Comparison of ENCODE assay signal across 8 cellular contexts in the genomic region with DNA sequence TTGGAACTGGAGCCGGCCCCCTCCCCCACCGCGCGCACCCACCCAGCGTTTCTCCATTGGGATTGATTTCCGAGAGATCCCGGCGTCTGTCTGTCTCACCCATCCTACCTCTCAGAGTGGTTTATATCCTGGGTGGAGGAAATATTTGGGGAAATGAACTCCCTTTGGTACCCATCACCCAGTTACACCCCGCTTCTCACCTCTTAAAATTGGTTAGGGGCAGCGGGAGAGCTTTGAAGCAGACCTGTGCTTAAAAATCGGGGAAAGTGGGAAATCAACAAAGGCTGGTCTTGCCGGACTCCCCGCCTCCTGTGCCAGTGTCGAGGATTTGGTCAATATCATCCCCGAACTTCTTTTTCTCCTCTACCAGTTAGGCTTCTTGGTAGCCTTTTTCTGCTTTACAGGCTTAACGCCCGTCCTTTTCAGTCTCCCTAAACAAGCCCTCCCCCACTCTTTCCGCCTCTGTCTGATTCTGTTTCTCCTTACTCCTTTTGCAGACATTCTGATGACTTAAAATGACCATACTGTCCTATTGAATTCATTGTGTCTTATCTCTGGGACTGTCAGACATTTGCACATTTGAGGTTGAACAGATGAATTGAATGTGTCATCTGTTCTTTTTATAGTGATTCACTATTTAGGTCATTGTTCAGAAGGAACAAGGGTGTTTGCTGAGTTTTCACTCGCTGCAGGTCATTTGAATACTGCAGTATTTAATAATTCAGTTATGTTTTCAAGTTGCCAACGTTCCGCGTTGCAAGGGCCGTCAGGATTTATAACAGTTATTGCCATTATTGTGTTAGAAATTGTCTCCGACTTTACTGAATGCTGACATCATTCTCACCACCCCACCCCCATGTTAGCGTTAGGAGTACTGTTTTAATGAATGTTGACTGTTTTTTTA. TPM values are rescaled to one million over a fixed set of nuclear protein-coding genes. Genes with fewer than 3 reads are reported as not detected.
DNase-seq lines count a peak whose midpoint lies in the region; ATAC-seq and TF ChIP-seq lines count a peak whose summit lies in the region.

No MANE protein-coding gene starts in this region.

- H3K36me3 ChIP-seq in MM.1S (replicated peaks; ENCODE audit: insufficient read depth, low read length) (no peaks in the 10 kb centered on the region), upper lobe of right lung (no peaks in the 10 kb centered on the region)

- peak; percentile 15 for ATAC-seq in GM19452 (IDR thresholded peaks at IDR 0.05; ENCODE audit: unreplicated experiment)
- ATAC-seq in WTC11, result peak; percentile 1; the same call in 1 of the 2 replicates
- no peak for ATAC-seq in upper lobe of right lung

- peaks cover 39% of the 10 kb centered on the region for H3K36me3 Mint-ChIP-seq in Calu3 (ENCODE audit: insufficient read depth, unreplicated experiment)
- H3K36me3 Mint-ChIP-seq in WTC11, result no peaks in the 10 kb centered on the region

- H3K27ac ChIP-seq in MM.1S (ENCODE audit: low read length), result peak overlapping the region; percentile 65
- H3K27ac ChIP-seq in upper lobe of right lung, result peak overlapping the region; percentile 96

- H3K9me3 Mint-ChIP-seq in Calu3 (ENCODE audit: low read depth, unreplicated experiment) (no peaks in the 10 kb centered on the region), WTC11 (no peaks in the 10 kb centered on the region)

- H4K20me1 ChIP-seq in MM.1S (ENCODE audit: insufficient read depth, low read length), result no peaks in the 10 kb centered on the region; the same call in 1 of the 2 replicates

- H3K4me3 ChIP-seq in MM.1S (ENCODE audit: low read length) (peak overlapping the region; percentile 94), epithelial cell of proximal tubule (ENCODE audit: low read depth, low read length) (peak overlapping the region; percentile 89), mononuclear cell (ENCODE audit: low read length) (peak overlapping the region; percentile 72), upper lobe of right lung (peak overlapping the region; percentile 73)

- H3K4me3 Mint-ChIP-seq in Calu3 (ENCODE audit: low read depth, unreplicated experiment) (peak overlapping the region; percentile 78), WTC11 (peak overlapping the region; percentile 82)

- DNase-seq in Calu3 (peak; percentile 51), MM.1S (peak; percentile 36), WTC11 (ENCODE audit: low spot score) (no peak), epithelial cell of proximal tubule (ENCODE audit: low read depth) (no peak), upper lobe of right lung (no peak)
- no peak for DNase-seq in activated effector memory CD4-positive, alpha-beta T cell treated with Interleukin-2 at 50 U/mL for 16 hours

- intact Hi-C loops in Calu3 (cut with micrococcal nuclease; ENCODE audit: unreplicated experiment), result loop anchor here (5.0 kb wide), 1 partner anchor 52 kb away; no protein-coding TSS in a partner anchor
- intact Hi-C loops in upper lobe of right lung (cut with DNase I), result no loop called here

- H3K27me3 Mint-ChIP-seq in Calu3 (ENCODE audit: unreplicated experiment) (no peaks in the 10 kb centered on the region), WTC11 (ENCODE audit: low read depth) (no peaks in the 10 kb centered on the region)

- H3K9me3 ChIP-seq in MM.1S (replicated peaks; ENCODE audit: insufficient read depth, low read length) (no peaks in the 10 kb centered on the region), mononuclear cell (ENCODE audit: low read depth, low read length) (no peaks in the 10 kb centered on the region), upper lobe of right lung (no peaks in the 10 kb centered on the region)

- POLR2A ChIA-PET in WTC11 (lab: Charles Lee), result interaction anchor here (1.1 to 2.1 kb wide), 3 partner anchors 15 to 166 kb away, joined by 3 to 16 read pairs (median 3); partner anchors contain the start of gene ZC3H15

- peak overlapping the region; percentile 65 for H3K4me2 ChIP-seq in MM.1S (ENCODE audit: low read depth, low read length)

- H3K27ac Mint-ChIP-seq in Calu3 (ENCODE audit: unreplicated experiment), result peak overlapping the region; percentile 63
- peak overlapping the region; percentile 62 for H3K27ac Mint-ChIP-seq in WTC11

- BruUV-seq in Calu3 (replicated peaks; lab: Mats Ljungman, UMichigan), result TSS peak; percentile 33

- peak overlapping the region; percentile 99 for H2AFZ ChIP-seq in MM.1S (ENCODE audit: low read length)

- no peaks in the 10 kb centered on the region for H3K9me2 ChIP-seq in MM.1S (replicated peaks; ENCODE audit: insufficient read depth, low read length)

- no peak for TF ChIP-seq CTCF in Calu3 (IDR thresholded peaks at IDR 0.05; ENCODE audit: unreplicated experiment)
- no peak for TF ChIP-seq CTCF in MM.1S (IDR thresholded peaks at IDR 0.05; ENCODE audit: low read length)
- no peak for TF ChIP-seq CTCF in WTC11 (IDR thresholded peaks at IDR 0.05)
- TF ChIP-seq CTCF in epithelial cell of proximal tubule (conservative IDR thresholded peaks at IDR 0.05; ENCODE audit: low read depth, low read length), result no peak
- TF ChIP-seq CTCF in upper lobe of right lung (IDR thresholded peaks at IDR 0.05), result no peak

- H3K79me2 ChIP-seq in MM.1S (ENCODE audit: low read length), result peaks cover 53% of the 10 kb centered on the region

- CTCF ChIA-PET in Calu3 (lab: Charles Lee) (interaction anchor here (1.5 to 1.7 kb wide), 2 partner anchors 15 to 36 kb away, joined by 4 to 8 read pairs; no protein-coding TSS in a partner anchor), WTC11 (lab: Charles Lee) (interaction anchor here (1.2 to 2.5 kb wide), 3 partner anchors 10 to 190 kb away, joined by 3 to 9 read pairs (median 4); no protein-coding TSS in a partner anchor)

- H3K4me1 ChIP-seq in MM.1S (ENCODE audit: low read length), result peaks cover 8% of the 10 kb centered on the region; the same call in 1 of the 2 replicates
- peaks cover 18% of the 10 kb centered on the region for H3K4me1 ChIP-seq in mononuclear cell (ENCODE audit: insufficient read depth, low read length)
- H3K4me1 ChIP-seq in upper lobe of right lung, result peaks cover 42% of the 10 kb centered on the region

- peak overlapping the region; percentile 76 for H3K9ac ChIP-seq in MM.1S (ENCODE audit: low read length)

- H3K4me1 Mint-ChIP-seq in Calu3 (ENCODE audit: low read depth, unreplicated experiment) (peaks cover 37% of the 10 kb centered on the region), WTC11 (peaks cover 37% of the 10 kb centered on the region)

- peaks cover 14% of the 10 kb centered on the region; the same call in 1 of the 2 replicates for H3F3A ChIP-seq in MM.1S (ENCODE audit: insufficient read depth, low read length)

- no peaks in the 10 kb centered on the region for H3K27me3 ChIP-seq in MM.1S (replicated peaks; ENCODE audit: insufficient read depth, low read length)
- no peaks in the 10 kb centered on the region for H3K27me3 ChIP-seq in mononuclear cell (ENCODE audit: insufficient read depth, low read length)
- no peaks in the 10 kb centered on the region for H3K27me3 ChIP-seq in upper lobe of right lung

TF ChIP-seq in WTC11, 78 proteins besides CTCF, POLR2A, EP300 and RAD21:
- TF ChIP-seq NFYB (CRISPR knock-in tag; conservative IDR thresholded peaks at IDR 0.05; ENCODE audit: low read depth) (no peak), TEAD4 (CRISPR knock-in tag; IDR thresholded peaks at IDR 0.05) (no peak), ZNF232 (CRISPR knock-in tag; IDR thresholded peaks at IDR 0.05) (no peak)
- TF ChIP-seq, protein P1, sequence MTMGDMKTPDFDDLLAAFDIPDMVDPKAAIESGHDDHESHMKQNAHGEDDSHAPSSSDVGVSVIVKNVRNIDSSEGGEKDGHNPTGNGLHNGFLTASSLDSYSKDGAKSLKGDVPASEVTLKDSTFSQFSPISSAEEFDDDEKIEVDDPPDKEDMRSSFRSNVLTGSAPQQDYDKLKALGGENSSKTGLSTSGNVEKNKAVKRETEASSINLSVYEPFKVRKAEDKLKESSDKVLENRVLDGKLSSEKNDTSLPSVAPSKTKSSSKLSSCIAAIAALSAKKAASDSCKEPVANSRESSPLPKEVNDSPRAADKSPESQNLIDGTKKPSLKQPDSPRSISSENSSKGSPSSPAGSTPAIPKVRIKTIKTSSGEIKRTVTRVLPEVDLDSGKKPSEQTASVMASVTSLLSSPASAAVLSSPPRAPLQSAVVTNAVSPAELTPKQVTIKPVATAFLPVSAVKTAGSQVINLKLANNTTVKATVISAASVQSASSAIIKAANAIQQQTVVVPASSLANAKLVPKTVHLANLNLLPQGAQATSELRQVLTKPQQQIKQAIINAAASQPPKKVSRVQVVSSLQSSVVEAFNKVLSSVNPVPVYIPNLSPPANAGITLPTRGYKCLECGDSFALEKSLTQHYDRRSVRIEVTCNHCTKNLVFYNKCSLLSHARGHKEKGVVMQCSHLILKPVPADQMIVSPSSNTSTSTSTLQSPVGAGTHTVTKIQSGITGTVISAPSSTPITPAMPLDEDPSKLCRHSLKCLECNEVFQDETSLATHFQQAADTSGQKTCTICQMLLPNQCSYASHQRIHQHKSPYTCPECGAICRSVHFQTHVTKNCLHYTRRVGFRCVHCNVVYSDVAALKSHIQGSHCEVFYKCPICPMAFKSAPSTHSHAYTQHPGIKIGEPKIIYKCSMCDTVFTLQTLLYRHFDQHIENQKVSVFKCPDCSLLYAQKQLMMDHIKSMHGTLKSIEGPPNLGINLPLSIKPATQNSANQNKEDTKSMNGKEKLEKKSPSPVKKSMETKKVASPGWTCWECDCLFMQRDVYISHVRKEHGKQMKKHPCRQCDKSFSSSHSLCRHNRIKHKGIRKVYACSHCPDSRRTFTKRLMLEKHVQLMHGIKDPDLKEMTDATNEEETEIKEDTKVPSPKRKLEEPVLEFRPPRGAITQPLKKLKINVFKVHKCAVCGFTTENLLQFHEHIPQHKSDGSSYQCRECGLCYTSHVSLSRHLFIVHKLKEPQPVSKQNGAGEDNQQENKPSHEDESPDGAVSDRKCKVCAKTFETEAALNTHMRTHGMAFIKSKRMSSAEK (CRISPR knock-in tag; IDR thresholded peaks at IDR 0.05; ENCODE audit: borderline replicate concordance), result no peak
- TF ChIP-seq, protein P2, sequence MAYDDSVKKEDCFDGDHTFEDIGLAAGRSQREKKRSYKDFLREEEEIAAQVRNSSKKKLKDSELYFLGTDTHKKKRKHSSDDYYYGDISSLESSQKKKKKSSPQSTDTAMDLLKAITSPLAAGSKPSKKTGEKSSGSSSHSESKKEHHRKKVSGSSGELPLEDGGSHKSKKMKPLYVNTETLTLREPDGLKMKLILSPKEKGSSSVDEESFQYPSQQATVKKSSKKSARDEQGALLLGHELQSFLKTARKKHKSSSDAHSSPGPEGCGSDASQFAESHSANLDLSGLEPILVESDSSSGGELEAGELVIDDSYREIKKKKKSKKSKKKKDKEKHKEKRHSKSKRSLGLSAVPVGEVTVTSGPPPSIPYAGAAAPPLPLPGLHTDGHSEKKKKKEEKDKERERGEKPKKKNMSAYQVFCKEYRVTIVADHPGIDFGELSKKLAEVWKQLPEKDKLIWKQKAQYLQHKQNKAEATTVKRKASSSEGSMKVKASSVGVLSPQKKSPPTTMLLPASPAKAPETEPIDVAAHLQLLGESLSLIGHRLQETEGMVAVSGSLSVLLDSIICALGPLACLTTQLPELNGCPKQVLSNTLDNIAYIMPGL (CRISPR knock-in tag; IDR thresholded peaks at IDR 0.05), result no peak

RNA-seq across cellular contexts. Expression of gene ITGAV, which starts 0.9 kb away (rescaled TPM):
- 109 and 146 TPM in 2 replicates for total RNA-seq in Calu3 (2022)
- total RNA-seq in WTC11 (2021), result 26.5 to 30.0 TPM (median 27.7 TPM) in 3 replicates
- total RNA-seq in epithelial cell of proximal tubule, result 98.8 and 135 TPM in 2 replicates
- total RNA-seq in mononuclear cell, result 5.8 TPM
- 67.0 TPM for total RNA-seq in upper lobe of right lung

Comparison
In these comparisons a context has a peak if more than half of its experiments do, and no peak if none do; other contexts are left out.
1. DNase-seq: peak in Calu3 (single experiment) and MM.1S (single experiment); none in WTC11 (single experiment), epithelial cell of proximal tubule (single experiment), upper lobe of right lung (single experiment) and activated effector memory CD4-positive, alpha-beta T cell treated with Interleukin-2 at 50 U/mL for 16 hours (single experiment).
2. Peak in every context shown above with its lines, with median percentiles within 50 percentile points of each other: H3K4me3 ChIP-seq.